ENCODE assay signal across 14 cellular contexts in the genomic region with DNA sequence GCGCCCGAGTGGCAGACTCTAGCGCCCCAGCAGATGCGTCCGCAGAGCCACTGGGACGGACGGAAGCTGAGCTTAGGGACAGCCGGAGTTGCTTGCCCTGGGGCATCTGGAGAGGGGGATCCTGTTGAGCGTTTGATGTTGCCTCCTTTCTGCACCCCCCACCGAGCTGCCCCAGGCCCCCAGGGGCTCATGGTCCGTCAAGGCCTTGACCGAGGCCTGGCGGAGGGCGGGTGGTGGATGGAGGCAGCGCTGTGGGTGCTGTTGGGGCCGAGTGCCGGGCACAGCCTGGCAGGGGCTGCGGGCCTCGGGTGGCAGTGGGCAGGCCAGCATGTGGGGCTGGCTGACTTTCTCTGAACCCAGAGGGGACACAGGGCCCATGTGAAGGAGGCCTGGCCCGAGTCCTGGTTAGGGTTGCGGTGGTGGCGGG. TPM values are rescaled to one million over a fixed set of nuclear protein-coding genes. Genes with fewer than 3 reads are reported as not detected.
A peak's percentile ranks its signal among the peaks of the same experiment; 100 is the strongest.
DNase-seq lines count a peak whose midpoint lies in the region; ATAC-seq and TF ChIP-seq lines count a peak whose summit lies in the region.
"Had no signal": no experiment of that assay in that cellular context is flagged by ENCODE, and none has a peak within 500 bp of the region (broad histone marks: within the 10 kb centered on the region; RNA-seq: fewer than 3 reads in every experiment).

No MANE protein-coding gene starts in this region.

- no peak overlapping the region for H2AFZ ChIP-seq in smooth muscle cell (ENCODE audit: low read depth)

- H3K9me3 Mint-ChIP-seq in activated CD4-positive, alpha-beta T cell treated with anti-CD3 and anti-CD28 coated beads, Interleukin-2, amount 10 ng/mL, durations not matched to agents 24 days and 14 days = no peaks in the 10 kb centered on the region
- no peaks in the 10 kb centered on the region for H3K9me3 Mint-ChIP-seq in effector memory CD8-positive, alpha-beta T cell

- peaks cover 25% of the 10 kb centered on the region for H3K4me1 Mint-ChIP-seq in activated CD4-positive, alpha-beta T cell treated with anti-CD3 and anti-CD28 coated beads, Interleukin-2, amount 10 ng/mL, durations not matched to agents 24 days and 14 days
- H3K4me1 Mint-ChIP-seq in effector memory CD8-positive, alpha-beta T cell (ENCODE audit: low read depth in 2 of 2) = peaks cover 29 to 33% of the 10 kb centered on the region in 2 donors

- H3K27me3 Mint-ChIP-seq in activated CD4-positive, alpha-beta T cell treated with anti-CD3 and anti-CD28 coated beads, Interleukin-2, amount 10 ng/mL, durations not matched to agents 24 days and 14 days = no peaks in the 10 kb centered on the region
- no peaks in the 10 kb centered on the region for H3K27me3 Mint-ChIP-seq in effector memory CD8-positive, alpha-beta T cell

- no peak overlapping the region for H3K9ac ChIP-seq in smooth muscle cell (ENCODE audit: low read depth)

- H3K27ac ChIP-seq in RWPE2 (ENCODE audit: poor library complexity, severe bottlenecking) = peak overlapping the region; percentile 93
- no peak overlapping the region for H3K27ac ChIP-seq in smooth muscle cell (ENCODE audit: low read depth)
- H3K27ac ChIP-seq: foreskin keratinocyte had no signal

- peak overlapping the region; percentile 90 for H3K4me2 ChIP-seq in smooth muscle cell

- H3K27ac Mint-ChIP-seq in activated CD4-positive, alpha-beta T cell treated with anti-CD3 and anti-CD28 coated beads, Interleukin-2, amount 10 ng/mL, durations not matched to agents 24 days and 14 days = peak overlapping the region; percentile 93
- peak overlapping the region; percentile 96 to 98 for H3K27ac Mint-ChIP-seq in effector memory CD8-positive, alpha-beta T cell

- H3F3A ChIP-seq in smooth muscle cell (ENCODE audit: low read depth) = peaks cover 20% of the 10 kb centered on the region

- H3K4me3 Mint-ChIP-seq in activated CD4-positive, alpha-beta T cell treated with anti-CD3 and anti-CD28 coated beads, Interleukin-2, amount 10 ng/mL, durations not matched to agents 24 days and 14 days = peak overlapping the region; percentile 92
- peak overlapping the region; percentile 88 to 96 for H3K4me3 Mint-ChIP-seq in effector memory CD8-positive, alpha-beta T cell

- no peak for DNase-seq in activated CD4-positive, alpha-beta T cell treated with anti-CD3 and anti-CD28 coated beads, Interleukin-2, amount 10 ng/mL, durations not matched to agents 24 days and 14 days
- no peak for DNase-seq in activated CD4-positive, alpha-beta T cell treated with anti-CD3 and anti-CD28 coated beads for 4 hours
- DNase-seq in RWPE2 (ENCODE audit: low spot score) = no peak
- DNase-seq in effector memory CD8-positive, alpha-beta T cell = no peak
- DNase-seq in smooth muscle cell (lab: John Stamatoyannopoulos, UW; ENCODE audit: unreplicated experiment) = no peak
- no peak for DNase-seq in stimulated activated CD4-positive, alpha-beta T cell treated with anti-CD3 and anti-CD28 coated beads, Interleukin-1b, Interleukin-23, amount 100 ng/mL, for 48 hours
- DNase-seq in left lobe of liver (ENCODE audit: low spot score) = no peak
- DNase-seq: ACHN, foreskin keratinocyte, NCI-H1105 treated with DMSO at 0.1 percent for 48 hours, OCI-M1 had no signal

- peaks cover 65% of the 10 kb centered on the region for H3K79me2 ChIP-seq in smooth muscle cell (ENCODE audit: low read depth)

- 91% methylated on average over 22 of the region's 22 CpGs for WGBS in smooth muscle cell (ENCODE audit: low lambda C conversion rate)

- H3K9me3 ChIP-seq in RWPE2 (ENCODE audit: severe bottlenecking) = no peaks in the 10 kb centered on the region
- H3K9me3 ChIP-seq in smooth muscle cell (replicated peaks; ENCODE audit: low read depth) = no peaks in the 10 kb centered on the region

- H3K4me1 ChIP-seq in RWPE2 (ENCODE audit: insufficient read depth, poor library complexity, severe bottlenecking) (no peaks in the 10 kb centered on the region), smooth muscle cell (ENCODE audit: low read depth) (peaks cover 12% of the 10 kb centered on the region)

- H3K4me3 ChIP-seq in RWPE2 (ENCODE audit: severe bottlenecking) (no peak overlapping the region), smooth muscle cell (no peak overlapping the region)
- H3K4me3 ChIP-seq: lung had no signal

- TF ChIP-seq CTCF in RWPE2 (IDR thresholded peaks at IDR 0.05; ENCODE audit: poor library complexity, severe bottlenecking) = no peak
- TF ChIP-seq CTCF in smooth muscle cell (IDR thresholded peaks at IDR 0.05; ENCODE audit: borderline replicate concordance, insufficient read depth, poor library complexity, severe bottlenecking) = no peak

- H3K36me3 Mint-ChIP-seq in activated CD4-positive, alpha-beta T cell treated with anti-CD3 and anti-CD28 coated beads, Interleukin-2, amount 10 ng/mL, durations not matched to agents 24 days and 14 days (ENCODE audit: low read depth) = peaks cover 11% of the 10 kb centered on the region
- H3K36me3 Mint-ChIP-seq in effector memory CD8-positive, alpha-beta T cell (ENCODE audit: insufficient read depth) = peaks cover 57% of the 10 kb centered on the region

- ATAC-seq in RWPE2 (ENCODE audit: low read depth) = no peak
- ATAC-seq in effector memory CD8-positive, alpha-beta T cell (replicated peaks) = no peak
- ATAC-seq in GM19463 (IDR thresholded peaks at IDR 0.05; ENCODE audit: unreplicated experiment) = no peak
- ATAC-seq in left lobe of liver = no peak
- ATAC-seq: activated CD4-positive, CD25-positive, alpha-beta regulatory T cell treated with anti-CD3 and anti-CD28 coated beads, Interleukin-2, amount 50 U/mL, for 24 hours; foreskin keratinocyte had no signal

- intact Hi-C loops in activated CD4-positive, alpha-beta T cell treated with anti-CD3 and anti-CD28 coated beads, Interleukin-2, amount 10 ng/mL, durations not matched to agents 24 days and 14 days (cut with micrococcal nuclease) = loop anchor here (2.0 kb wide), 2 partner anchors 67 to 99 kb away; no protein-coding TSS in a partner anchor

- H3K27me3 ChIP-seq in RWPE2 (ENCODE audit: insufficient read depth, poor library complexity, severe bottlenecking) (no peaks in the 10 kb centered on the region), smooth muscle cell (ENCODE audit: low read depth) (no peaks in the 10 kb centered on the region)
- H3K27me3 ChIP-seq: foreskin keratinocyte had no signal

- H3K36me3 ChIP-seq in RWPE2 (ENCODE audit: low read depth) (no peaks in the 10 kb centered on the region), smooth muscle cell (ENCODE audit: low read depth) (no peaks in the 10 kb centered on the region)

- H4K20me1 ChIP-seq in smooth muscle cell (ENCODE audit: low read depth) = peaks cover 65% of the 10 kb centered on the region

RNA-seq across cellular contexts. Expression of a gene that starts 2.7 kb away (rescaled TPM):
- total RNA-seq in activated CD4-positive, alpha-beta T cell treated with anti-CD3 and anti-CD28 coated beads, Interleukin-2, amount 10 ng/mL, durations not matched to agents 24 days and 14 days = 91.7 and 92.8 TPM in 2 replicates
- total RNA-seq in smooth muscle cell (47.5 and 53.5 TPM in 2 replicates), left lobe of liver (21.8 TPM)
- polyA plus RNA-seq in smooth muscle cell = 74.9 and 86.1 TPM in 2 replicates

RNA-seq across cellular contexts. Expression of a gene that starts 38.5 kb away (rescaled TPM):
- total RNA-seq in activated CD4-positive, alpha-beta T cell treated with anti-CD3 and anti-CD28 coated beads, Interleukin-2, amount 10 ng/mL, durations not matched to agents 24 days and 14 days = 8.8 and 10.6 TPM in 2 replicates
- total RNA-seq in smooth muscle cell (0.49 and 0.58 TPM in 2 replicates), left lobe of liver (4.5 TPM)
- polyA plus RNA-seq in smooth muscle cell = 2.0 and 4.8 TPM in 2 replicates

RNA-seq across cellular contexts. Expression of a gene that starts 38.5 kb away (rescaled TPM):
- total RNA-seq in activated CD4-positive, alpha-beta T cell treated with anti-CD3 and anti-CD28 coated beads, Interleukin-2, amount 10 ng/mL, durations not matched to agents 24 days and 14 days = 39.2 and 42.4 TPM in 2 replicates
- total RNA-seq in smooth muscle cell (72.6 and 96.9 TPM in 2 replicates), left lobe of liver (23.9 TPM)
- polyA plus RNA-seq in smooth muscle cell = 54.5 and 74.1 TPM in 2 replicates

RNA-seq across cellular contexts. Expression of a gene that starts 58.4 kb away (rescaled TPM):
- 104 and 107 TPM in 2 replicates for total RNA-seq in activated CD4-positive, alpha-beta T cell treated with anti-CD3 and anti-CD28 coated beads, Interleukin-2, amount 10 ng/mL, durations not matched to agents 24 days and 14 days
- 42.9 and 49.2 TPM in 2 replicates for total RNA-seq in smooth muscle cell
- polyA plus RNA-seq in smooth muscle cell = 98.3 and 106 TPM in 2 replicates
- 29.4 TPM for total RNA-seq in left lobe of liver
